ENCODE assay signal across 19 cellular contexts in genomic region chr4:153367092-153367491, GRCh38. TPM values are rescaled to one million over a fixed set of nuclear protein-coding genes. Genes with fewer than 3 reads are reported as not detected.
DNase-seq lines count a peak whose midpoint lies in the region; ATAC-seq, FAIRE-seq and TF ChIP-seq lines count a peak whose summit lies in the region.
"Had no signal": no experiment of that assay in that cellular context is flagged by ENCODE, and none has a peak within 500 bp of the region (broad histone marks: within the 10 kb centered on the region; RNA-seq: fewer than 3 reads in every experiment).

No MANE protein-coding gene starts in this region.

- H3K36me3 ChIP-seq in K562 (ENCODE audit: control insufficient read depth, insufficient read depth, low read length): peaks cover 85% of the 10 kb centered on the region

- no peak overlapping the region for H3K27ac ChIP-seq in K562 (ENCODE audit: extremely low read depth, low read depth, low read length)
- H3K27ac ChIP-seq: BLaER1 had no signal

- no peak overlapping the region for H3K9ac ChIP-seq in K562 (ENCODE audit: insufficient read depth in 1 of 2, low read depth in 2 of 2, low read length in 2 of 2)
- H3K9ac ChIP-seq: BLaER1 had no signal

- intact Hi-C loops in K562 (cut with micrococcal nuclease): no loop called here
- intact Hi-C loops in lower leg skin (cut with DNase I; ENCODE audit: low total_unique reads): no loop called here

- no peak for TF ChIP-seq POLR2A in K562 (conservative IDR thresholded peaks at IDR 0.05)
- TF ChIP-seq POLR2A in lower leg skin (IDR thresholded peaks at IDR 0.05): no peak

- no peaks in the 10 kb centered on the region for H3K27me3 ChIP-seq in K562 (ENCODE audit: control insufficient read depth in 2 of 2, insufficient read depth in 2 of 2, low read length in 2 of 2)
- H3K27me3 ChIP-seq: BLaER1 had no signal

- DNase-seq in activated T-cell treated with anti-CD3 and anti-CD28 coated beads, Interleukin-2, amount 50 U/mL, for 72 hours: no peak
- DNase-seq in activated T-cell treated with anti-CD3 and anti-CD28 coated beads for 4 hours (no peak), K562 (ENCODE audit: extremely low read depth in 1 of 4, low spot score in 3 of 4) (no peak), lower leg skin (ENCODE audit: low spot score in 2 of 2) (no peak), SK-N-DZ (ENCODE audit: low spot score) (no peak)
- DNase-seq: 8988T; Calu3; CD8-positive, alpha-beta T cell; DMS79 treated with DMSO at 0.1 percent for 48 hours; GF-D8; GOT3; H7; HFFc6 had no signal

- WGBS in K562 (ENCODE audit: insufficient coverage, low coverage, missing lambda C conversion rate): 54% methylated on average over 1 of the region's 1 CpG
- WGBS in lower leg skin, 2 donors: 84 to 88% methylated on average over 1 of the region's 1 CpG

- no TSS peak for BruUV-seq in K562 (replicated peaks; lab: Mats Ljungman, UMichigan)

- TF ChIP-seq EP300 in K562 (IDR thresholded peaks at IDR 0.05; ENCODE audit: low read length): no peak

- H4K20me1 ChIP-seq in K562 (replicated peaks; ENCODE audit: control insufficient read depth, insufficient read depth, low read length): no peaks in the 10 kb centered on the region
- H4K20me1 ChIP-seq: BLaER1 had no signal

- H3K27me3 Mint-ChIP-seq in activated T-cell treated with anti-CD3 and anti-CD28 coated beads, Interleukin-2, amount 50 U/mL, for 72 hours (ENCODE audit: low read depth): no peaks in the 10 kb centered on the region
- no peaks in the 10 kb centered on the region for H3K27me3 Mint-ChIP-seq in stimulated activated memory B cell treated with anti-CD40 and anti-IgM and Interleukin-4, amounts not matched to agents 10 μg/mL and 1 μg/mL and 100 μg/mL, for 72 hours

- H3K36me3 Mint-ChIP-seq in activated T-cell treated with anti-CD3 and anti-CD28 coated beads, Interleukin-2, amount 50 U/mL, for 72 hours (ENCODE audit: insufficient read depth in 2 of 2): peaks cover 26 to 53% of the 10 kb centered on the region in 2 donors
- peaks cover 5% of the 10 kb centered on the region for H3K36me3 Mint-ChIP-seq in stimulated activated memory B cell treated with anti-CD40 and anti-IgM and Interleukin-4, amounts not matched to agents 10 μg/mL and 1 μg/mL and 100 μg/mL, for 72 hours
- H3K36me3 Mint-ChIP-seq: CD8-positive, alpha-beta T cell had no signal

- peaks cover 16% of the 10 kb centered on the region for H3K4me1 Mint-ChIP-seq in activated T-cell treated with anti-CD3 and anti-CD28 coated beads, Interleukin-2, amount 50 U/mL, for 72 hours (ENCODE audit: low read depth)
- peaks cover 7% of the 10 kb centered on the region for H3K4me1 Mint-ChIP-seq in stimulated activated memory B cell treated with anti-CD40 and anti-IgM and Interleukin-4, amounts not matched to agents 10 μg/mL and 1 μg/mL and 100 μg/mL, for 72 hours

- 0 out of 3 replicates have a peak, but pooled peaks cover 5% of the 10 kb centered on the region for H3K79me2 ChIP-seq in K562 (ENCODE audit: control insufficient read depth, insufficient read depth, low read length)

- no peaks in the 10 kb centered on the region for H3K9me3 ChIP-seq in K562 (replicated peaks; ENCODE audit: control insufficient read depth, insufficient read depth, low read depth, low read length)

- in situ Hi-C loops in K562 (cut with MboI): no loop called here

- H3K27ac Mint-ChIP-seq in activated T-cell treated with anti-CD3 and anti-CD28 coated beads, Interleukin-2, amount 50 U/mL, for 72 hours: no peak overlapping the region
- peak overlapping the region; percentile 29 for H3K27ac Mint-ChIP-seq in stimulated activated memory B cell treated with anti-CD40 and anti-IgM and Interleukin-4, amounts not matched to agents 10 μg/mL and 1 μg/mL and 100 μg/mL, for 72 hours
- H3K27ac Mint-ChIP-seq: CD8-positive, alpha-beta T cell; HFFc6 had no signal

- no peak overlapping the region for H3K4me2 ChIP-seq in K562 (ENCODE audit: insufficient read depth, low read length)
- H3K4me2 ChIP-seq: BLaER1 had no signal

- peaks cover 0 to 5% of the 10 kb centered on the region in 2 experiments; a peak in 2 of 5 replicates for H3K4me1 ChIP-seq in K562 (replicated peaks in 1 of 2; ENCODE audit: control insufficient read depth in 2 of 2, insufficient read depth in 2 of 2, low read length in 2 of 2)

- TF ChIP-seq RAD21 in K562 (CRISPR knock-in tag; conservative IDR thresholded peaks at IDR 0.05 in 1 of 2, IDR thresholded peaks at IDR 0.05 in 1 of 2): no peak

- H3K9me1 ChIP-seq in K562 (ENCODE audit: control insufficient read depth, insufficient read depth, low read length): no peaks in the 10 kb centered on the region

- ATAC-seq in activated T-cell treated with anti-CD3 and anti-CD28 coated beads, Interleukin-2, amount 50 U/mL, for 72 hours (replicated peaks in 1 of 2): peak; percentile 47 to 65
- ATAC-seq in HG02885 (IDR thresholded peaks at IDR 0.05; ENCODE audit: poor library complexity, unreplicated experiment): peak; percentile 50
- no peak for ATAC-seq in K562
- no peak for ATAC-seq in stimulated activated memory B cell treated with anti-CD40 and anti-IgM and Interleukin-4, amounts not matched to agents 10 μg/mL and 1 μg/mL and 100 μg/mL, for 72 hours
- ATAC-seq: CD8-positive, alpha-beta T cell; HCT116 had no signal

- TF ChIP-seq CTCF in K562 (IDR thresholded peaks at IDR 0.05 in 2 of 3, conservative IDR thresholded peaks at IDR 0.05 in 1 of 3; ENCODE audit: insufficient read depth in 2 of 3, low read depth in 1 of 3, low read length in 3 of 3) (no peak), lower leg skin (IDR thresholded peaks at IDR 0.05) (no peak)

- H2AFZ ChIP-seq in K562 (ENCODE audit: low read depth, low read length): no peak overlapping the region

- H3K4me3 ChIP-seq in K562 (no peak overlapping the region), lower leg skin (ENCODE audit: low read depth, poor library complexity, severe bottlenecking) (no peak overlapping the region)
- H3K4me3 ChIP-seq: BLaER1 had no signal

- H3K4me3 Mint-ChIP-seq in activated T-cell treated with anti-CD3 and anti-CD28 coated beads, Interleukin-2, amount 50 U/mL, for 72 hours: no peak overlapping the region
- H3K4me3 Mint-ChIP-seq in stimulated activated memory B cell treated with anti-CD40 and anti-IgM and Interleukin-4, amounts not matched to agents 10 μg/mL and 1 μg/mL and 100 μg/mL, for 72 hours: no peak overlapping the region
- H3K4me3 Mint-ChIP-seq: CD14-positive monocyte; CD8-positive, alpha-beta T cell; HFFc6 had no signal

- no peak for FAIRE-seq in K562 (lab: Jason Lieb, UNC)
- FAIRE-seq: HTR-8/SVneo had no signal

- CTCF ChIA-PET in K562 (lab: Yijun Ruan, JAX; ENCODE audit: low intra/inter-chr PET ratio): no interaction called here

- peaks cover 2 to 3% of the 10 kb centered on the region in 2 donors for H3K9me3 Mint-ChIP-seq in activated T-cell treated with anti-CD3 and anti-CD28 coated beads, Interleukin-2, amount 50 U/mL, for 72 hours
- H3K9me3 Mint-ChIP-seq in stimulated activated memory B cell treated with anti-CD40 and anti-IgM and Interleukin-4, amounts not matched to agents 10 μg/mL and 1 μg/mL and 100 μg/mL, for 72 hours: no peaks in the 10 kb centered on the region
- H3K9me3 Mint-ChIP-seq: CD8-positive, alpha-beta T cell; HFFc6 had no signal

- POLR2A ChIA-PET in K562 (lab: Yijun Ruan, JAX): no interaction called here

TF ChIP-seq in K562, 482 proteins besides CTCF, POLR2A, EP300 and RAD21:
- TF ChIP-seq, protein P1, sequence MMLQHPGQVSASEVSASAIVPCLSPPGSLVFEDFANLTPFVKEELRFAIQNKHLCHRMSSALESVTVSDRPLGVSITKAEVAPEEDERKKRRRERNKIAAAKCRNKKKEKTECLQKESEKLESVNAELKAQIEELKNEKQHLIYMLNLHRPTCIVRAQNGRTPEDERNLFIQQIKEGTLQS (IDR thresholded peaks at IDR 0.05): peak; percentile 40; the same call in 1 of the 2 replicates
- TF ChIP-seq, protein P1 (CRISPR knock-in tag; conservative IDR thresholded peaks at IDR 0.05): no peak
- TF ChIP-seq ZSCAN32 (CRISPR knock-in tag; IDR thresholded peaks at IDR 0.05) (no peak), CEBPG (CRISPR knock-in tag; IDR thresholded peaks at IDR 0.05) (no peak), CEBPG (tag; conservative IDR thresholded peaks at IDR 0.05 in 1 of 2, IDR thresholded peaks at IDR 0.05 in 1 of 2) (peak in 1 of 2 experiments; percentile 36; a peak in 1 of 4 replicates)

RNA-seq across cellular contexts. Expression of gene MND1, which starts 22.6 kb away (rescaled TPM):
- total RNA-seq in activated T-cell treated with anti-CD3 and anti-CD28 coated beads, Interleukin-2, amount 50 U/mL, for 72 hours: 10 to 100 TPM; 29.8 to 38.4 TPM
- 9.7 and 28.6 TPM in 2 replicates for total RNA-seq in K562 (2011; cell fraction: chromatin; rRNA removed; ENCODE audit: low replicate concordance)
- 3.0 and 4.3 TPM in 2 replicates for total RNA-seq in K562 (2011; cell fraction: nucleolus; rRNA removed)
- 10.0 and 12.1 TPM in 2 replicates for total RNA-seq in K562 (2011; cell fraction: nucleoplasm; rRNA removed)
- total RNA-seq in K562 (2014; rRNA removed) (43.9 and 46.4 TPM in 2 replicates), K562 (2014; rRNA removed; fragmentation: Illumina TruSeq; extraction: Trizol) (65.0 and 74.6 TPM in 2 replicates), K562 (2015; rRNA removed; fragmentation: Illumina TruSeq; extraction: Trizol) (52.4 and 55.4 TPM in 2 replicates), K562 (2021) (38.9 and 39.0 TPM in 2 replicates), lower leg skin (1 to 10 TPM in 1 of 4 donors, under 1 TPM in 1, not detected in 2; 0.49 to 2.4 TPM)
- polyA plus RNA-seq in K562 (2011; rRNA removed) (25.9 and 35.3 TPM in 2 replicates), K562 (2014; fragmentation: Illumina TruSeq; extraction: Trizol) (78.2 and 94.1 TPM in 2 replicates), K562 (2014; fragmentation: Nextera tagmentation; extraction: Ambion mirVana) (10 to 100 TPM; 59.9 to 74.8 TPM), K562 (2014; rRNA removed) (54.5 and 74.2 TPM in 2 replicates)
- polyA plus RNA-seq in K562 (2011; cell fraction: cytosol; rRNA removed): 1.6 and 7.7 TPM in 2 replicates
- 4.1 and 7.2 TPM in 2 replicates for polyA plus RNA-seq in K562 (2011; cell fraction: nucleus; rRNA removed)
- polyA plus RNA-seq in K562 (2012): 39.1 and 55.6 TPM in 2 replicates
- 34.8 and 51.6 TPM in 2 replicates for polyA minus RNA-seq in K562 (2011; rRNA and poly(A)+ RNA removed)
- polyA minus RNA-seq in K562 (2011; cell fraction: cytosol; rRNA and poly(A)+ RNA removed): 12.6 and 14.8 TPM in 2 replicates
- 6.2 and 19.0 TPM in 2 replicates for polyA minus RNA-seq in K562 (2011; cell fraction: nucleus; rRNA and poly(A)+ RNA removed)
- 35.5 and 36.3 TPM in 2 replicates for polyA plus RNA-seq in SK-N-DZ (2014; cell fraction: cytosol; rRNA removed)
- polyA plus RNA-seq in SK-N-DZ (2014; cell fraction: nucleus; rRNA removed): 19.1 and 24.2 TPM in 2 replicates
- total RNA-seq: CD8-positive, alpha-beta T cell had no signal
- polyA plus RNA-seq: CD14-positive monocyte had no signal

Comparison
In these comparisons a context has a peak if more than half of its experiments do, and no peak if none do; other contexts are left out.
1. ATAC-seq: peak in activated T-cell treated with anti-CD3 and anti-CD28 coated beads, Interleukin-2, amount 50 U/mL, for 72 hours (2 of 2) and HG02885 (single experiment); none in K562 (single experiment) and stimulated activated memory B cell treated with anti-CD40 and anti-IgM and Interleukin-4, amounts not matched to agents 10 μg/mL and 1 μg/mL and 100 μg/mL, for 72 hours (single experiment).